Comparison of ENCODE assay signal across 9 cellular contexts in the genomic region with DNA sequence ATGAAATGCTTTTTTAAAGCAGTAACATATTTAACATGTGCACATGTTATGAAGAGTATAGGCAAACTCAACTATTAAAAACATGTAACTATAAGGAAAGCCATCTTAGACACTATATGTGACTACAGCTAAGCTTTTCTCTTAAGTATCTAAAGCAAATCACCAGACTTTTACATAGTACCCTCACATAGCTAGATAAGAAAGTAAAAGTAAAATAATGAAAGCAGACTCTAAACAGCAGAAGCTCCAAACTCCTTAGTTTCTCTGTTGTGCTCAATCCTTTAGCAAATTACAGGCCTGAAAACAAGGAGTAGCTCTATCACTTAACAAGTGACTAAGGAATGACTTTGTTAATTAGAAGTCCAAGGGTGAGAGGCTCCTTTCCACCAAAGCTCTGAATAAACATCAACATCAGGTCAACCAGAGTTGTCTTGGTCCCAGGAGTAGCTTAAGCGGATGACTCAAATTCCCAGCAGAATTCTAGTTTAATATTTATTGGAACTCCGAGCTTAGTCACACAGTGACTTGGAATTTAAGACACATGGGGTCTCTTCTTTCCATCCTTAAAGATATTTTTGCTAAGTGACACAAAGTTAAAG. TPM values are rescaled to one million over a fixed set of nuclear protein-coding genes. Genes with fewer than 3 reads are reported as not detected.
A peak's percentile ranks its signal among the peaks of the same experiment; 100 is the strongest.
DNase-seq lines count a peak whose midpoint lies in the region; ATAC-seq and TF ChIP-seq lines count a peak whose summit lies in the region.
"Had no signal": no experiment of that assay in that cellular context is flagged by ENCODE, and none has a peak within 500 bp of the region (broad histone marks: within the 10 kb centered on the region; RNA-seq: fewer than 3 reads in every experiment).

No MANE protein-coding gene starts in this region.

- intact Hi-C loops in tibial artery (cut with DNase I; ENCODE audit: low total_unique reads) (loop anchor here (10.0 kb wide), 1 partner anchor 426 kb away; no protein-coding TSS in a partner anchor), lower lobe of right lung (cut with DNase I) (no loop called here)

- no peaks in the 10 kb centered on the region for H3K9me3 Mint-ChIP-seq in activated naive CD4-positive, alpha-beta T cell treated with anti-CD3 and anti-CD28 coated beads, Interleukin-2, amount 10 ng/mL, durations not matched to agents 7 days and 5 days

- H3K27me3 Mint-ChIP-seq in activated naive CD4-positive, alpha-beta T cell treated with anti-CD3 and anti-CD28 coated beads, Interleukin-2, amount 10 ng/mL, durations not matched to agents 7 days and 5 days: no peaks in the 10 kb centered on the region

- H3K36me3 ChIP-seq in tibial artery (no peaks in the 10 kb centered on the region), lower lobe of right lung (no peaks in the 10 kb centered on the region)
- H3K36me3 ChIP-seq: SJCRH30 had no signal

- TF ChIP-seq CTCF in tibial artery (IDR thresholded peaks at IDR 0.05) (no peak), lower lobe of right lung (IDR thresholded peaks at IDR 0.05) (no peak)

- peak overlapping the region; percentile 72 for H3K27ac Mint-ChIP-seq in activated naive CD4-positive, alpha-beta T cell treated with anti-CD3 and anti-CD28 coated beads, Interleukin-2, amount 10 ng/mL, durations not matched to agents 7 days and 5 days

- H3K27me3 ChIP-seq in tibial artery: no peaks in the 10 kb centered on the region
- no peaks in the 10 kb centered on the region for H3K27me3 ChIP-seq in lower lobe of right lung (ENCODE audit: low read depth)
- H3K27me3 ChIP-seq: SJCRH30 had no signal

- H3K27ac ChIP-seq in tibial artery (peak overlapping the region; percentile 19 to 30), lower lobe of right lung (no peak overlapping the region)
- H3K27ac ChIP-seq: SJCRH30 had no signal

- H3K4me1 ChIP-seq in tibial artery (peaks cover 0 to 93% (median 37%) of the 10 kb centered on the region in 4 donors), lower lobe of right lung (peaks cover 73% of the 10 kb centered on the region)

- DNase-seq in activated naive CD4-positive, alpha-beta T cell treated with anti-CD3 and anti-CD28 coated beads, Interleukin-2, amount 10 ng/mL, durations not matched to agents 7 days and 5 days: no peak
- DNase-seq in activated naive CD4-positive, alpha-beta T cell treated with anti-CD3 and anti-CD28 coated beads, Interleukin-2, amount 50 U/mL, for 16 hours: no peak
- DNase-seq in RPMI7951 (ENCODE audit: low read depth) (peak; percentile 46), glomerular visceral epithelial cell (ENCODE audit: extremely low spot score) (peak; percentile 56), tibial artery (no peak), NK-92 (lab: John Stamatoyannopoulos, UW; ENCODE audit: unreplicated experiment) (no peak), NCI-H1105 (lab: John Stamatoyannopoulos, UW) (no peak), lower lobe of right lung (no peak)

- H3K4me3 ChIP-seq in tibial artery (no peak overlapping the region), lower lobe of right lung (no peak overlapping the region)
- H3K4me3 ChIP-seq: SJCRH30 had no signal

- H3K9me3 ChIP-seq in tibial artery (no peaks in the 10 kb centered on the region), lower lobe of right lung (no peaks in the 10 kb centered on the region)
- H3K9me3 ChIP-seq: SJCRH30 had no signal

- H3K36me3 Mint-ChIP-seq in activated naive CD4-positive, alpha-beta T cell treated with anti-CD3 and anti-CD28 coated beads, Interleukin-2, amount 10 ng/mL, durations not matched to agents 7 days and 5 days: peaks cover 5% of the 10 kb centered on the region

- ATAC-seq in lower lobe of right lung: no peak

- CTCF ChIA-PET in activated naive CD4-positive, alpha-beta T cell treated with anti-CD3 and anti-CD28 coated beads, Interleukin-2, amount 10 ng/mL, durations not matched to agents 7 days and 5 days (lab: Charles Lee): interaction anchor here (0.7 to 1.0 kb wide), 2 partner anchors 9 to 195 kb away, joined by 3 read pairs; no protein-coding TSS in a partner anchor

- H3K4me3 Mint-ChIP-seq in activated naive CD4-positive, alpha-beta T cell treated with anti-CD3 and anti-CD28 coated beads, Interleukin-2, amount 10 ng/mL, durations not matched to agents 7 days and 5 days: peak overlapping the region; percentile 55

- peaks cover 76% of the 10 kb centered on the region for H3K4me1 Mint-ChIP-seq in activated naive CD4-positive, alpha-beta T cell treated with anti-CD3 and anti-CD28 coated beads, Interleukin-2, amount 10 ng/mL, durations not matched to agents 7 days and 5 days

RNA-seq across cellular contexts. Expression of a gene that starts 6.0 kb away (rescaled TPM):
- 12.0 and 13.2 TPM in 2 replicates for total RNA-seq in RPMI7951 (2014; rRNA removed; shearing (Covaris generic))
- 60.0 TPM for total RNA-seq in lower lobe of right lung

Comparison
In these comparisons a context has a peak if more than half of its experiments do, and no peak if none do; other contexts are left out.
1. DNase-seq: peak in RPMI7951 (single experiment) and glomerular visceral epithelial cell (single experiment); none in activated naive CD4-positive, alpha-beta T cell treated with anti-CD3 and anti-CD28 coated beads, Interleukin-2, amount 10 ng/mL, durations not matched to agents 7 days and 5 days (single experiment), activated naive CD4-positive, alpha-beta T cell treated with anti-CD3 and anti-CD28 coated beads, Interleukin-2, amount 50 U/mL, for 16 hours (single experiment), tibial artery (0 of 2), NK-92 (single experiment), NCI-H1105 (single experiment) and lower lobe of right lung (single experiment).